ENCODE assay signal across 8 cellular contexts in genomic region chr3:179750720-179751328, GRCh38.
A peak's percentile ranks its signal among the peaks of the same experiment; 100 is the strongest.
DNase-seq lines count a peak whose midpoint lies in the region; ATAC-seq, FAIRE-seq and TF ChIP-seq lines count a peak whose summit lies in the region.

No MANE protein-coding gene starts in this region.

- FAIRE-seq in GM12891 (lab: Jason Lieb, UNC) = peak; percentile 80
- no peak for FAIRE-seq in frontal cortex (lab: Jason Lieb, UNC)

- H3K4me2 ChIP-seq in neuronal stem cell (ENCODE audit: insufficient read depth, low read length, poor library complexity, severe bottlenecking) = no peak overlapping the region

- H3K9me3 ChIP-seq in lower lobe of right lung = no peaks in the 10 kb centered on the region
- H3K9me3 ChIP-seq in neuronal stem cell (replicated peaks in 1 of 2; ENCODE audit: control insufficient read depth in 2 of 2, insufficient read depth in 1 of 2, low read depth in 1 of 2, low read length in 2 of 2) = no peaks in the 10 kb centered on the region

- H3K18ac ChIP-seq in neuronal stem cell (ENCODE audit: low read length) = no peak overlapping the region

- TF ChIP-seq CTCF in AG10803 (conservative IDR thresholded peaks at IDR 0.05; ENCODE audit: low read length) (peak; percentile 79), LNCaP clone FGC (IDR thresholded peaks at IDR 0.05; ENCODE audit: control insufficient read depth, extremely low read depth, insufficient read depth) (peak; percentile 84), WI38 (IDR thresholded peaks at IDR 0.05; ENCODE audit: low read depth, low read length) (peak; percentile 66), lower lobe of right lung (IDR thresholded peaks at IDR 0.05) (peak; percentile 47)

- H3K14ac ChIP-seq in neuronal stem cell (ENCODE audit: low read length) = no peak overlapping the region

- DNase-seq in AG10803 (ENCODE audit: low read depth) = peak; percentile 21
- DNase-seq in GM12891 (ENCODE audit: insufficient read length, low spot score) = no peak
- no peak for DNase-seq in LNCaP clone FGC (ENCODE audit: low read depth)
- DNase-seq in lower lobe of right lung = no peak
- no peak for DNase-seq in islet precursor cell
- DNase-seq in frontal cortex (ENCODE audit: low spot score in 2 of 2) = no peak
- no peak for DNase-seq in neuronal stem cell (ENCODE audit: low spot score)

- peaks cover 12% of the 10 kb centered on the region for H3K36me3 ChIP-seq in lower lobe of right lung
- peaks cover 3 to 60% of the 10 kb centered on the region in 2 donors for H3K36me3 ChIP-seq in neuronal stem cell (replicated peaks in 1 of 2; ENCODE audit: control insufficient read depth in 2 of 2, insufficient read depth in 2 of 2, low read length in 2 of 2)

- H3K4ac ChIP-seq in neuronal stem cell (ENCODE audit: low read length) = no peak overlapping the region

- no peak overlapping the region for H2AFZ ChIP-seq in neuronal stem cell (ENCODE audit: low read length)

- no peak overlapping the region for H2BK15ac ChIP-seq in neuronal stem cell (ENCODE audit: low read length)

- H3K27me3 ChIP-seq in lower lobe of right lung (ENCODE audit: low read depth) (no peaks in the 10 kb centered on the region), neuronal stem cell (ENCODE audit: control insufficient read depth in 3 of 3, insufficient read depth in 3 of 3, low read depth in 1 of 3, low read length in 3 of 3) (no peaks in the 10 kb centered on the region)

- TF ChIP-seq POLR2A in GM12891 (IDR thresholded peaks at IDR 0.05; ENCODE audit: low read depth, low read length) = no peak

- no peak overlapping the region for H2BK120ac ChIP-seq in neuronal stem cell (ENCODE audit: low read depth, low read length)

- H2AK5ac ChIP-seq in neuronal stem cell (ENCODE audit: low read depth, low read length) = no peak overlapping the region

- H3K27ac ChIP-seq in lower lobe of right lung (no peak overlapping the region), neuronal stem cell (replicated peaks; ENCODE audit: low read length) (no peak overlapping the region)

- no peak overlapping the region for H3K23ac ChIP-seq in neuronal stem cell (ENCODE audit: low read depth, low read length, poor library complexity)

- no peak overlapping the region for H3K4me3 ChIP-seq in AG10803 (ENCODE audit: low read length)
- H3K4me3 ChIP-seq in LNCaP clone FGC (ENCODE audit: low read depth, low read length) = no peak overlapping the region
- H3K4me3 ChIP-seq in WI38 (ENCODE audit: low read depth, low read length) = no peak overlapping the region
- no peak overlapping the region for H3K4me3 ChIP-seq in lower lobe of right lung
- H3K4me3 ChIP-seq in neuronal stem cell (ENCODE audit: low read length in 2 of 2) = no peak overlapping the region

- H3K4me1 ChIP-seq in lower lobe of right lung (no peaks in the 10 kb centered on the region), neuronal stem cell (ENCODE audit: control insufficient read depth in 2 of 2, insufficient read depth in 1 of 2, low read depth in 1 of 2, low read length in 2 of 2) (no peaks in the 10 kb centered on the region)

- no peak for ATAC-seq in lower lobe of right lung

- no peak overlapping the region for H2BK5ac ChIP-seq in neuronal stem cell (ENCODE audit: low read length)

- whole genome bisulfite sequencing in neuronal stem cell (ENCODE audit: extremely low coverage in 2 of 2, insufficient read length in 2 of 2, insufficient replicate concordance in 1 of 2), 2 donors = no CpG with 5 or more reads among the region's 6 CpGs

- no peak overlapping the region for H4K91ac ChIP-seq in neuronal stem cell (ENCODE audit: low read depth, low read length, poor library complexity)

- no peak overlapping the region for H3K9ac ChIP-seq in neuronal stem cell (ENCODE audit: low read depth, low read length, poor library complexity)

- intact Hi-C loops in lower lobe of right lung (cut with DNase I) = no loop called here

- H2BK12ac ChIP-seq in neuronal stem cell (ENCODE audit: low read length) = no peak overlapping the region

- H3K79me1 ChIP-seq in neuronal stem cell (ENCODE audit: low read depth, low read length) = no peaks in the 10 kb centered on the region

- H4K8ac ChIP-seq in neuronal stem cell (ENCODE audit: low read depth, low read length) = no peak overlapping the region

TF ChIP-seq in GM12891, 5 proteins besides CTCF, POLR2A, EP300 and RAD21:
- TF ChIP-seq TAF1 (IDR thresholded peaks at IDR 0.05; ENCODE audit: low read depth, low read length) (no peak), PAX5 (IDR thresholded peaks at IDR 0.05; ENCODE audit: insufficient read depth, low read length, severe bottlenecking) (no peak), SPI1 (IDR thresholded peaks at IDR 0.05; ENCODE audit: low read depth, low read length) (no peak)
